Comparison of ENCODE assay signal across 8 cellular contexts in the genomic region with DNA sequence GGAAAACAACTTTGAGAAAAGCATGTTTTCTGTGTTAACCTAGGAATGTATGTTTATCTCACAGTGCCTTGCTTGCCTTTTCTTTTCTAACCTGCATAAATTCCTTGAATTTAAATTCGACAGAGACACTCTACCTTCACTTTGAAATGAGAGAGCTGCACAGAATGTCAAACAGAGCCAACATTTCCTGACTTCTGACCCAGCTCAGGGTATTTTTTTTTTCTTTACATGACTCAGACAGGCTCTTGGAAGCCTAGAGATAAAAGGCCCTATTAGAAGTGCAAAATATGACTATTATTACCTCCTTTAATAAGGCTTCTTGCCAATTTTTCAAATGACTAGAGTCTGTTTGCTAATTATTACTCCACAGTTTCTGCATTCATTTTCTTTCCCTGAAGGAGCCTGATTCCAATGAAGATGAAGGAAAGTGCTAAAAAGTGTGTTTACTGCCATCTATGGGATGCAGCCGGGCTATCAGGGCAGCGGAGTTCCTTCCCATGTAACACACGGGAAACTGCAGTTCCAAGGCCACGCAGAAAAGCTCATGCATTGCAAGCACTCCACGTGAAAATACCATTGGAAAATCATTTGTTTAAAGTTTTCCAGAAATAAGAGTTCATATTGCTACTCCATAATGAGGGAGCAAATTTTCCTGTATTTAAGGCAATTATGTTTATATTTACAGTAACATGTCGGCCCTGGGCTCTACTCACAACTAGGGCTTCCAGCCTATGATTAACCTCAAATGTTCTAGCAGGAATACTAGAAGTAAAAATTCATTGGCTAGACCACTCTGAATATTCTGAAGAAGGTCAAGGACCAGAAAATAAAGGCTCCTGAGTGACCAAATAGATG.
A peak's percentile ranks its signal among the peaks of the same experiment; 100 is the strongest.
DNase-seq lines count a peak whose midpoint lies in the region; ATAC-seq and TF ChIP-seq lines count a peak whose summit lies in the region.

No MANE protein-coding gene starts in this region.

- peak; percentile 13 for DNase-seq in AG09309 (ENCODE audit: low read depth)
- peak; percentile 33 for DNase-seq in HPDE6-E6E7 (ENCODE audit: extremely low spot score)
- DNase-seq in amniotic stem cell (lab: John Stamatoyannopoulos, UW) = peak; percentile 9
- DNase-seq in iPS DF 19.7 (ENCODE audit: low read depth, low spot score) = peak; percentile 5
- DNase-seq in stomach = peak; percentile 36
- no peak for DNase-seq in NCI-H524 treated with DMSO at 0.1 percent for 48 hours (lab: John Stamatoyannopoulos, UW)

- ATAC-seq in GM21576 (IDR thresholded peaks at IDR 0.05; ENCODE audit: unreplicated experiment) = no peak
- no peak for ATAC-seq in GM21825 (IDR thresholded peaks at IDR 0.05; ENCODE audit: unreplicated experiment)

- TF ChIP-seq EP300 in stomach (IDR thresholded peaks at IDR 0.05) = no peak

- peaks cover 4 to 15% (median 9%) of the 10 kb centered on the region in 4 donors for H3K4me1 ChIP-seq in stomach

- no peaks in the 10 kb centered on the region for H3K9me3 ChIP-seq in stomach

- no peak for TF ChIP-seq POLR2A in stomach (IDR thresholded peaks at IDR 0.05)

- TF ChIP-seq CTCF in AG09309 (IDR thresholded peaks at IDR 0.05; ENCODE audit: control insufficient read depth, insufficient read depth, low read depth, low read length, missing control alignments) = peak; percentile 78
- peak in 4 of 7 experiments; percentile 4 to 36 (median 24) for TF ChIP-seq CTCF in stomach (IDR thresholded peaks at IDR 0.05)

- intact Hi-C loops in stomach (cut with DNase I; ENCODE audit: low total_unique reads) = no loop called here

- WGBS in stomach, 5 donors = 13 to 18% (median 16%) methylated on average over 7 of the region's 7 CpGs

- H3K36me3 ChIP-seq in stomach = no peaks in the 10 kb centered on the region

- H3K4me3 ChIP-seq in AG09309 (ENCODE audit: control insufficient read depth, low read depth, low read length) (no peak overlapping the region), stomach (no peak overlapping the region)

- H3K27me3 ChIP-seq in stomach = no peaks in the 10 kb centered on the region

- no peak overlapping the region for H3K27ac ChIP-seq in stomach
